In the genomic region with DNA sequence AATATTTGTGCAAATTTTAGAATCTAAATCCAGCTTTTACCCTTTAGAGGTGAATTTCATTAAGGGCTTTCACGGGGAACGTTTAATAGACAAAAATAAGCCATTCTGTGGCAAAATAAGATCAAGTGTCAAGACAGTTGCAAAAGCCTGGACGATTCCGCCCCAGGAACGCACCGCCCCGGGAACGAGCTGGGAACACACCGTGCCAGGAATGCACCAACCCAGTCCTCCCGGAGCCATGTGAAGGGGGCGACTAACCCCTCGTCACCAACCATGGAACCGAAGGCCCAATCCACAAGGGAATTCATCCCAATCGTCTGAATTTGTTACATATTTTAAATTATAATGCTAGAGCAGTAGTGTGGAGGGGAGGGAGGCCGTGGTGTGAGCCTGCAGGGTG, we compare ENCODE assay signal across 23 cellular contexts.
"Had no signal": no experiment of that assay in that cellular context is flagged by ENCODE, and none has a peak within 500 bp of the region (broad histone marks: within the 10 kb centered on the region; RNA-seq: fewer than 3 reads in every experiment).

No MANE protein-coding gene starts in this region.

- H3K9me3 Mint-ChIP-seq: activated B cell treated with CpG ODN at 0.5 μM for 24 hours; activated CD4-positive, alpha-beta memory T cell treated with anti-CD3 and anti-CD28 coated beads for 36 hours; activated naive CD4-positive, alpha-beta T cell treated with anti-CD3 and anti-CD28 coated beads, Interleukin-2, amount 10 ng/mL, durations not matched to agents 7 days and 5 days; activated naive CD4-positive, alpha-beta T cell treated with anti-CD3 and anti-CD28 coated beads, Interleukin-2, amount 50 U/mL, for 72 hours; activated naive CD8-positive, alpha-beta T cell treated with anti-CD3 and anti-CD28 coated beads, Interleukin-2, amount 10 ng/mL, durations not matched to agents 7 days and 5 days; activated T-cell treated with anti-CD3 and anti-CD28 coated beads, Interleukin-2, amount 50 U/mL, for 24 hours; activated T-cell treated with anti-CD3 and anti-CD28 coated beads, Interleukin-2, amount 50 U/mL, for 72 hours; brain; central memory CD8-positive, alpha-beta T cell; effector memory CD8-positive, alpha-beta T cell had no signal

- H3K4me3 Mint-ChIP-seq: activated B cell treated with CpG ODN at 0.5 μM for 24 hours; activated CD4-positive, alpha-beta memory T cell treated with anti-CD3 and anti-CD28 coated beads for 36 hours; activated naive CD4-positive, alpha-beta T cell treated with anti-CD3 and anti-CD28 coated beads, Interleukin-2, amount 10 ng/mL, durations not matched to agents 7 days and 5 days; activated naive CD8-positive, alpha-beta T cell treated with anti-CD3 and anti-CD28 coated beads, Interleukin-2, amount 10 ng/mL, durations not matched to agents 7 days and 5 days; activated T-cell treated with anti-CD3 and anti-CD28 coated beads, Interleukin-2, amount 50 U/mL, for 24 hours; activated T-cell treated with anti-CD3 and anti-CD28 coated beads, Interleukin-2, amount 50 U/mL, for 72 hours; brain; central memory CD8-positive, alpha-beta T cell; effector memory CD8-positive, alpha-beta T cell had no signal

- H3K27me3 Mint-ChIP-seq: activated B cell treated with CpG ODN at 0.5 μM for 24 hours; activated CD4-positive, alpha-beta memory T cell treated with anti-CD3 and anti-CD28 coated beads for 36 hours; activated naive CD8-positive, alpha-beta T cell treated with anti-CD3 and anti-CD28 coated beads, Interleukin-2, amount 10 ng/mL, durations not matched to agents 7 days and 5 days; activated T-cell treated with anti-CD3 and anti-CD28 coated beads, Interleukin-2, amount 50 U/mL, for 24 hours; brain; central memory CD8-positive, alpha-beta T cell; effector memory CD8-positive, alpha-beta T cell had no signal

- H3K27ac Mint-ChIP-seq: activated B cell treated with CpG ODN at 0.5 μM for 24 hours; activated CD4-positive, alpha-beta memory T cell treated with anti-CD3 and anti-CD28 coated beads for 36 hours; activated naive CD4-positive, alpha-beta T cell treated with anti-CD3 and anti-CD28 coated beads, Interleukin-2, amount 10 ng/mL, durations not matched to agents 7 days and 5 days; activated naive CD8-positive, alpha-beta T cell treated with anti-CD3 and anti-CD28 coated beads, Interleukin-2, amount 10 ng/mL, durations not matched to agents 7 days and 5 days; activated T-cell treated with anti-CD3 and anti-CD28 coated beads, Interleukin-2, amount 50 U/mL, for 72 hours; brain; effector memory CD8-positive, alpha-beta T cell had no signal

- H3K4me1 Mint-ChIP-seq: activated B cell treated with CpG ODN at 0.5 μM for 24 hours had no signal

- DNase-seq: activated B cell treated with CpG ODN at 0.5 μM for 24 hours; activated CD4-positive, alpha-beta memory T cell treated with anti-CD3 and anti-CD28 coated beads for 36 hours; activated CD4-positive, alpha-beta T cell treated with anti-CD3 and anti-CD28 coated beads for 48 hours; activated CD8-positive, alpha-beta memory T cell treated with anti-CD3 and anti-CD28 coated beads, Interleukin-2, amount 50 U/mL, for 48 hours; activated gamma-delta T cell; activated naive CD4-positive, alpha-beta T cell; activated naive CD4-positive, alpha-beta T cell treated with anti-CD3 and anti-CD28 coated beads, Interleukin-2, amount 10 ng/mL, durations not matched to agents 7 days and 5 days; activated naive CD8-positive, alpha-beta T cell treated with anti-CD3 and anti-CD28 coated beads, Interleukin-2, amount 10 ng/mL, durations not matched to agents 7 days and 5 days; activated T-cell treated with anti-CD3 and anti-CD28 coated beads for 4 hours; activated T-cell treated with anti-CD3 and anti-CD28 coated beads, Interleukin-2, amount 50 U/mL, for 24 hours; activated T-cell treated with anti-CD3 and anti-CD28 coated beads, Interleukin-2, amount 50 U/mL, for 72 hours; cortex of kidney; dermis blood vessel endothelial cell; effector CD4-positive, alpha-beta T cell; effector memory CD8-positive, alpha-beta T cell; esophagus squamous epithelium; foreskin melanocyte; heart left ventricle; T-helper 2 cell had no signal

- ATAC-seq: activated CD4-positive, CD25-positive, alpha-beta regulatory T cell treated with anti-CD3 and anti-CD28 coated beads, Interleukin-2, amount 50 U/mL, for 24 hours; activated naive CD4-positive, alpha-beta T cell treated with anti-CD3 and anti-CD28 coated beads, Interleukin-2, amount 50 U/mL, for 72 hours; activated T-cell treated with anti-CD3 and anti-CD28 coated beads, Interleukin-2, amount 50 U/mL, for 72 hours; effector memory CD8-positive, alpha-beta T cell; heart left ventricle had no signal
